8 cellular contexts compared by ENCODE assay signal in genomic region chr11:116217006-116217405, GRCh38.
DNase-seq lines count a peak whose midpoint lies in the region; ATAC-seq and TF ChIP-seq lines count a peak whose summit lies in the region.

No MANE protein-coding gene starts in this region.

- DNase-seq in AG10803 (ENCODE audit: low read depth) (peak; percentile 43), GM10266 (ENCODE audit: extremely low spot score) (no peak), SHP77 (lab: John Stamatoyannopoulos, UW) (peak; percentile 43 to 49), fibroblast of peridontal ligament (ENCODE audit: extremely low read depth) (peak; percentile 19), sciatic nerve (ENCODE audit: low spot score) (no peak), GM19238 (ENCODE audit: insufficient read length, low spot score) (no peak)
- no peak for DNase-seq in effector CD8-positive, alpha-beta T cell (lab: John Stamatoyannopoulos, UW)

- no peak overlapping the region for H3K4me3 ChIP-seq in AG10803 (ENCODE audit: low read length)

- TF ChIP-seq CTCF in AG10803 (conservative IDR thresholded peaks at IDR 0.05; ENCODE audit: low read length) (peak; percentile 80), GM10266 (IDR thresholded peaks at IDR 0.05; ENCODE audit: control insufficient read depth, insufficient read depth, low read depth, missing control alignments) (peak; percentile 73)

- intact Hi-C loops in sciatic nerve (cut with DNase I) = no loop called here

- ATAC-seq in sciatic nerve (peak; percentile 45), HG03175 (IDR thresholded peaks at IDR 0.05; ENCODE audit: unreplicated experiment) (no peak)

Comparison
In these comparisons a context has a peak if more than half of its experiments do, and no peak if none do; other contexts are left out.
1. DNase-seq: peak in AG10803 (single experiment), SHP77 (2 of 2) and fibroblast of peridontal ligament (single experiment); none in GM10266 (single experiment), sciatic nerve (single experiment), GM19238 (single experiment) and effector CD8-positive, alpha-beta T cell (single experiment).